Comparison of ENCODE assay signal across 22 cellular contexts in genomic region chr1:37714689-37715088, GRCh38. TPM values are rescaled to one million over a fixed set of nuclear protein-coding genes. Genes with fewer than 3 reads are reported as not detected.
DNase-seq lines count a peak whose midpoint lies in the region; ATAC-seq, FAIRE-seq and TF ChIP-seq lines count a peak whose summit lies in the region.
"Had no signal": no experiment of that assay in that cellular context is flagged by ENCODE, and none has a peak within 500 bp of the region (broad histone marks: within the 10 kb centered on the region; RNA-seq: fewer than 3 reads in every experiment).

No MANE protein-coding gene starts in this region.

- intact Hi-C loops in sigmoid colon (cut with DNase I), result no loop called here

- H4K12ac ChIP-seq in trophoblast cell (ENCODE audit: low read depth, low read length), result no peak overlapping the region

- H3K27me3 ChIP-seq in bronchial epithelial cell (ENCODE audit: control insufficient read depth, insufficient read depth, low read length) (no peaks in the 10 kb centered on the region), trophoblast cell (ENCODE audit: insufficient read depth, low read length) (no peaks in the 10 kb centered on the region), sigmoid colon (peaks cover 0 to 6% (median 0%) of the 10 kb centered on the region in 3 donors), foreskin keratinocyte (no peaks in the 10 kb centered on the region)

- TF ChIP-seq EP300 in sigmoid colon (IDR thresholded peaks at IDR 0.05), result no peak

- H3K79me1 ChIP-seq in trophoblast cell (ENCODE audit: low read length), result no peaks in the 10 kb centered on the region

- H2BK12ac ChIP-seq in trophoblast cell (ENCODE audit: low read length), result no peak overlapping the region

- H4K91ac ChIP-seq in trophoblast cell (ENCODE audit: low read depth, low read length), result no peak overlapping the region

- no peak overlapping the region for H2BK5ac ChIP-seq in trophoblast cell (ENCODE audit: low read depth, low read length, poor library complexity)

- no CpG with 5 or more reads among the region's 4 CpGs for WGBS in trophoblast cell (ENCODE audit: extremely low coverage, insufficient coverage, insufficient read length)
- WGBS in sigmoid colon, 2 donors, result 92 to 93% methylated on average over 4 of the region's 4 CpGs

- H3K27ac ChIP-seq in trophoblast cell (ENCODE audit: low read depth, low read length) (no peak overlapping the region), sigmoid colon (no peak overlapping the region), foreskin keratinocyte (no peak overlapping the region)

- no peak overlapping the region for H3K4me3 ChIP-seq in bronchial epithelial cell (ENCODE audit: low read depth, low read length)
- peak overlapping the region; percentile 23 for H3K4me3 ChIP-seq in trophoblast cell (ENCODE audit: low read depth, low read length)
- H3K4me3 ChIP-seq in sigmoid colon, result no peak overlapping the region
- H3K4me3 ChIP-seq: GM23338 had no signal

- no peak overlapping the region for H2AK5ac ChIP-seq in trophoblast cell (ENCODE audit: low read length)

- no peak overlapping the region for H3K4me2 ChIP-seq in trophoblast cell (ENCODE audit: low read length)
- H3K4me2 ChIP-seq: GM23338 had no signal

- no peaks in the 10 kb centered on the region for H3K79me2 ChIP-seq in trophoblast cell (ENCODE audit: control insufficient read depth, insufficient read depth, low read length, poor library complexity)

- peak; percentile 72 for FAIRE-seq in bronchial epithelial cell (lab: Jason Lieb, UNC)
- FAIRE-seq: GM12891, GM18507 had no signal

- H2BK120ac ChIP-seq in trophoblast cell (ENCODE audit: insufficient read depth, low read length, poor library complexity), result no peak overlapping the region

- no peak overlapping the region for H3K23ac ChIP-seq in trophoblast cell (ENCODE audit: low read length)

- H3K9ac ChIP-seq in trophoblast cell (ENCODE audit: low read length), result no peak overlapping the region

- TF ChIP-seq POLR2A in sigmoid colon (IDR thresholded peaks at IDR 0.05), result no peak

- H3K4me1 ChIP-seq in trophoblast cell (ENCODE audit: control insufficient read depth in 1 of 2, insufficient read depth in 2 of 2, low read length in 2 of 2), result no peaks in the 10 kb centered on the region
- H3K4me1 ChIP-seq in sigmoid colon, result no peaks in the 10 kb centered on the region
- no peaks in the 10 kb centered on the region for H3K4me1 ChIP-seq in foreskin keratinocyte

- no peak overlapping the region for H3K14ac ChIP-seq in trophoblast cell (ENCODE audit: low read length)

- TF ChIP-seq CTCF in bronchial epithelial cell (IDR thresholded peaks at IDR 0.05; ENCODE audit: insufficient read depth, low read length, severe bottlenecking), result no peak
- no peak for TF ChIP-seq CTCF in sigmoid colon (IDR thresholded peaks at IDR 0.05)
- TF ChIP-seq CTCF in foreskin keratinocyte (conservative IDR thresholded peaks at IDR 0.05), result no peak

- no peak overlapping the region for H3K18ac ChIP-seq in trophoblast cell (ENCODE audit: low read length)

- H2AFZ ChIP-seq in trophoblast cell (ENCODE audit: insufficient read depth, low read length, poor library complexity), result no peak overlapping the region
- H2AFZ ChIP-seq: GM23338 had no signal

- DNase-seq in bronchial epithelial cell (ENCODE audit: low read depth) (no peak), trophoblast cell (no peak), sigmoid colon (peak; percentile 2), putamen (ENCODE audit: low spot score) (no peak), foreskin keratinocyte (no peak)
- DNase-seq in activated CD4-positive, CD25-positive, alpha-beta regulatory T cell (lab: John Stamatoyannopoulos, UW), result no peak
- DNase-seq: C1 segment of cervical spinal cord; Calu3; CD4-positive, alpha-beta memory T cell; COR-L47; DMS53; DMS79 treated with DMSO at 0.1 percent for 48 hours; GF-D8; H9 had no signal

- peaks cover under 1% of the 10 kb centered on the region for H3K36me3 ChIP-seq in bronchial epithelial cell (ENCODE audit: control insufficient read depth, insufficient read depth, low read length)
- H3K36me3 ChIP-seq in trophoblast cell (ENCODE audit: control insufficient read depth in 1 of 2, insufficient read depth in 2 of 2, low read length in 2 of 2), result peaks cover 0 to 5% of the 10 kb centered on the region in 2 experiments
- H3K36me3 ChIP-seq in sigmoid colon, result no peaks in the 10 kb centered on the region

- ATAC-seq in foreskin keratinocyte, result no peak
- ATAC-seq: GM23338, HCT116 had no signal

- no peak overlapping the region for H4K8ac ChIP-seq in trophoblast cell (ENCODE audit: low read depth, low read length)

- no peak overlapping the region for H3K4ac ChIP-seq in trophoblast cell (ENCODE audit: low read depth, low read length)

- H3K9me3 ChIP-seq in trophoblast cell (ENCODE audit: insufficient read depth, low read depth, low read length) (no peaks in the 10 kb centered on the region), sigmoid colon (no peaks in the 10 kb centered on the region)

RNA-seq across cellular contexts. Expression of gene CDCA8, which starts 22.4 kb away (rescaled TPM):
- 0.26 and 0.38 TPM in 2 replicates for total RNA-seq in bronchial epithelial cell
- polyA plus RNA-seq in trophoblast cell (2013), result 32.7 and 35.1 TPM in 2 replicates
- total RNA-seq in sigmoid colon, result under 1 TPM in 3 of 4 donors, not detected in 1; under 0.01 to 0.55 (median 0.16) TPM
- polyA plus RNA-seq in sigmoid colon, result 10 to 100 TPM in 1 of 3 donors, 1 to 10 TPM in 2; 4.8 to 21.4 (median 6.7) TPM
- total RNA-seq in foreskin keratinocyte, result 35.4 and 47.6 TPM in 2 replicates
- polyA plus RNA-seq in foreskin keratinocyte, result 32.3 and 46.8 TPM in 2 replicates

RNA-seq across cellular contexts. Expression of gene EPHA10, which starts 50.2 kb away (rescaled TPM):
- total RNA-seq in bronchial epithelial cell, result 0.13 and 0.26 TPM in 2 replicates
- 0.03 TPM in 1 of 2 replicates, not detected in the other for polyA plus RNA-seq in trophoblast cell (2013)
- under 1 TPM; 0.14 to 0.83 (median 0.52) TPM for total RNA-seq in sigmoid colon
- 10 to 100 TPM in 1 of 3 donors, 1 to 10 TPM in 2; 5.4 to 33.3 (median 7.6) TPM for polyA plus RNA-seq in sigmoid colon
- total RNA-seq in foreskin keratinocyte, result not detected in 2 replicates
- not detected in 2 replicates for polyA plus RNA-seq in foreskin keratinocyte
- total RNA-seq: A172, A673, Daoy, H4 had no signal
- polyA plus RNA-seq: CD4-positive, alpha-beta memory T cell had no signal

Comparison
In these comparisons a context has a peak if more than half of its experiments do, and no peak if none do; other contexts are left out.
1. RNA of gene CDCA8, which starts 22.4 kb away (total RNA-seq): 35.4 to 47.6 TPM in foreskin keratinocyte; 0.26 to 0.38 TPM in bronchial epithelial cell and under 0.01 to 0.55 TPM in sigmoid colon; every median in the first group is over 10 times any median in the second.